30 cellular contexts compared by ENCODE assay signal in the genomic region with DNA sequence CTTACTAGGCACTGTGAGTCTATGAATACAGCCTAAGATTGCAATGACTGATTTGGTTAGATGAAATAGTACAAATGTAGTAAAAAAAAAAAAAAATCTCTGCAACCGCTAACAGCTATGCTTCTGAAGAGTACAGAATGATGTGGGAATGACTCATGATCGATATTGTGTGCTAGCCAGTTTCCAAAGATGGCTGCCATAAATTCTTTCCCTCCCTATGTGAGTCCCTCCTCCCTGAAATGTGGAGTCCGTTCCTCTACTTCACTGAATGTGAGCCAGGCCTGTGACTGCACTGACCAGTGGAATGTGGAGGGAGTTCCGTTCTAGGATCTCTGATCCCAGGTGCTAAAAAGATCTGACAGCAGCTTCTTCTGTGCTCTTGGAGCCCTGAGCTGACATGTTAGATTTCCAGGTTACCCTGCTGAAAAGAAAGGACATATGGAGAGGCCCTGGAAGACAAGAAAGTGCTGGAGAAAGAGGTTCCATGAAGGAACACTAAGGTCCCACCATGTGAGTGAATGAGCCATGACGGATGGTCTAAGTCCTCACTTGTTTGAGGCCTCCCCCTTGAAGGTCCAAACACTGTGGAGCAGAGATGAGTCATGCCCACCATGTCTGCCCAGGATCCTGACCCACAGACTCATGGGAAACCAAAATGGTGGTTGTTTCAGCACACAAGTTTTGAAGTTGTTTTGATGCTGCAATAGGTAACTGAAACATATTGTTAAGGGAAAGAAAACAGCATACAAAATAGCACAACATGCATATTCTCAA.
DNase-seq lines count a peak whose midpoint lies in the region; ATAC-seq and TF ChIP-seq lines count a peak whose summit lies in the region.
"Had no signal": no experiment of that assay in that cellular context is flagged by ENCODE, and none has a peak within 500 bp of the region (broad histone marks: within the 10 kb centered on the region; RNA-seq: fewer than 3 reads in every experiment).

No MANE protein-coding gene starts in this region.

- no peak overlapping the region for H3K4me3 ChIP-seq in brain microvascular endothelial cell (ENCODE audit: low read depth, low read length)
- H3K4me3 ChIP-seq: coronary artery, heart left ventricle, Peyer's patch, smooth muscle cell, tibial artery had no signal

- no peaks in the 10 kb centered on the region for H3K36me3 ChIP-seq in brain microvascular endothelial cell (replicated peaks)
- H3K36me3 ChIP-seq: BE2C, Peyer's patch had no signal

- in situ Hi-C loops in brain microvascular endothelial cell (cut with HindIII; ENCODE audit: low pct_ligation_motif_present, low sequenced_read_pairs), result no loop called here

- H3K27ac ChIP-seq in brain microvascular endothelial cell, result no peak overlapping the region
- H3K27ac ChIP-seq: coronary artery, Peyer's patch, tibial artery had no signal

- H3K4me1 Mint-ChIP-seq in activated naive CD4-positive, alpha-beta T cell treated with anti-CD3 and anti-CD28 coated beads, Interleukin-2, amount 50 U/mL, for 24 hours, result no peaks in the 10 kb centered on the region
- H3K4me1 Mint-ChIP-seq: activated naive CD8-positive, alpha-beta T cell treated with anti-CD3 and anti-CD28 coated beads, Interleukin-2, amount 10 ng/mL, durations not matched to agents 7 days and 5 days; naive thymus-derived CD4-positive, alpha-beta T cell had no signal

- no peaks in the 10 kb centered on the region for H3K36me3 Mint-ChIP-seq in activated naive CD4-positive, alpha-beta T cell treated with anti-CD3 and anti-CD28 coated beads, Interleukin-2, amount 50 U/mL, for 24 hours
- H3K36me3 Mint-ChIP-seq: activated naive CD8-positive, alpha-beta T cell treated with anti-CD3 and anti-CD28 coated beads, Interleukin-2, amount 10 ng/mL, durations not matched to agents 7 days and 5 days; naive thymus-derived CD4-positive, alpha-beta T cell had no signal

- H3K27ac Mint-ChIP-seq in activated naive CD4-positive, alpha-beta T cell treated with anti-CD3 and anti-CD28 coated beads, Interleukin-2, amount 50 U/mL, for 24 hours, result peak overlapping the region; percentile 24
- H3K27ac Mint-ChIP-seq: activated naive CD8-positive, alpha-beta T cell treated with anti-CD3 and anti-CD28 coated beads, Interleukin-2, amount 10 ng/mL, durations not matched to agents 7 days and 5 days; activated T-helper 2 cell treated with anti-CD3 and anti-CD28 coated beads, Interferon-gamma antibody, Interleukin-2, Interleukin-4, amounts not matched to agents 10 μg/mL and 5 μg/mL and 100 μg/mL, durations not matched to agents 14 hours and 24 hours and 36 hours; naive thymus-derived CD4-positive, alpha-beta T cell had no signal

- no peak overlapping the region for H3K4me3 Mint-ChIP-seq in activated naive CD4-positive, alpha-beta T cell treated with anti-CD3 and anti-CD28 coated beads, Interleukin-2, amount 50 U/mL, for 24 hours
- H3K4me3 Mint-ChIP-seq: activated naive CD8-positive, alpha-beta T cell treated with anti-CD3 and anti-CD28 coated beads, Interleukin-2, amount 10 ng/mL, durations not matched to agents 7 days and 5 days; naive thymus-derived CD4-positive, alpha-beta T cell had no signal

- no peaks in the 10 kb centered on the region for H3K9me3 Mint-ChIP-seq in activated naive CD4-positive, alpha-beta T cell treated with anti-CD3 and anti-CD28 coated beads, Interleukin-2, amount 50 U/mL, for 24 hours
- H3K9me3 Mint-ChIP-seq: activated naive CD8-positive, alpha-beta T cell treated with anti-CD3 and anti-CD28 coated beads, Interleukin-2, amount 10 ng/mL, durations not matched to agents 7 days and 5 days; activated T-helper 2 cell treated with anti-CD3 and anti-CD28 coated beads, Interferon-gamma antibody, Interleukin-2, Interleukin-4, amounts not matched to agents 10 μg/mL and 5 μg/mL and 100 μg/mL, durations not matched to agents 14 hours and 24 hours and 36 hours had no signal

- no peak for TF ChIP-seq CTCF in brain microvascular endothelial cell (IDR thresholded peaks at IDR 0.05; ENCODE audit: low read depth, low read length, missing control alignments)

- H3K27me3 Mint-ChIP-seq in activated naive CD4-positive, alpha-beta T cell treated with anti-CD3 and anti-CD28 coated beads, Interleukin-2, amount 50 U/mL, for 24 hours, result peaks cover 2% of the 10 kb centered on the region

- H3K27me3 ChIP-seq in brain microvascular endothelial cell (replicated peaks), result no peaks in the 10 kb centered on the region
- H3K27me3 ChIP-seq: BE2C, heart left ventricle, Peyer's patch, tibial artery had no signal

- no peak for ATAC-seq in stimulated activated naive CD8-positive, alpha-beta T cell treated with anti-CD3 and anti-CD28 coated beads, Interleukin-15, Interleukin-2, amounts not matched to agents 100 U/mL and 50 U/mL, for 24 hours
- ATAC-seq: naive thymus-derived CD4-positive, alpha-beta T cell had no signal

- DNase-seq in activated naive CD4-positive, alpha-beta T cell treated with Interleukin-2 at 50 U/mL for 16 hours, result no peak
- peak; percentile 80 for DNase-seq in NCI-H226
- peak; percentile 28 for DNase-seq in brain microvascular endothelial cell
- no peak for DNase-seq in NCI-H446 (lab: John Stamatoyannopoulos, UW)
- no peak for DNase-seq in stimulated activated naive CD8-positive, alpha-beta T cell treated with anti-CD3 and anti-CD28 coated beads, Interleukin-15, Interleukin-2, amounts not matched to agents 100 U/mL and 50 U/mL, for 24 hours
- DNase-seq in SHP77 treated with DMSO at 0.1 percent for 48 hours (lab: John Stamatoyannopoulos, UW), result no peak
- no peak for DNase-seq in stimulated activated CD8-positive, alpha-beta memory T cell treated with anti-CD3 and anti-CD28 coated beads, Interleukin-4, amount 100 ng/mL, for 48 hours
- DNase-seq: 8988T; activated CD4-positive, alpha-beta T cell treated with anti-CD3 and anti-CD28 coated beads, Interleukin-2, amount 50 U/mL, for 1 hour; activated CD8-positive, alpha-beta memory T cell treated with anti-CD3 and anti-CD28 coated beads, Interleukin-2, amount 50 U/mL, for 4 hours; activated naive CD8-positive, alpha-beta T cell treated with anti-CD3 and anti-CD28 coated beads, Interleukin-2, amount 10 ng/mL, durations not matched to agents 7 days and 5 days; BE2C; Caco-2; heart left ventricle; Kasumi-1; left cardiac atrium; mesendoderm; naive thymus-derived CD4-positive, alpha-beta T cell; NCI-H1105; NCI-H2081; NK-92 treated with Interleukin-12 subunit alpha and Interleukin-12 subunit beta, amount 100 ng/mL, for 24 hours; occipital lobe; Peyer's patch; stimulated activated naive CD4-positive, alpha-beta T cell; T-helper 2 cell; tibial artery had no signal

Comparison
In these comparisons a context has a peak if more than half of its experiments do, and no peak if none do; other contexts are left out.
1. DNase-seq: peak in NCI-H226 (single experiment) and brain microvascular endothelial cell (single experiment); none in activated naive CD4-positive, alpha-beta T cell treated with Interleukin-2 at 50 U/mL for 16 hours (single experiment), NCI-H446 (0 of 2), stimulated activated naive CD8-positive, alpha-beta T cell treated with anti-CD3 and anti-CD28 coated beads, Interleukin-15, Interleukin-2, amounts not matched to agents 100 U/mL and 50 U/mL, for 24 hours (single experiment), SHP77 treated with DMSO at 0.1 percent for 48 hours (single experiment) and stimulated activated CD8-positive, alpha-beta memory T cell treated with anti-CD3 and anti-CD28 coated beads, Interleukin-4, amount 100 ng/mL, for 48 hours (single experiment).